22 cellular contexts compared by ENCODE assay signal in the genomic region with DNA sequence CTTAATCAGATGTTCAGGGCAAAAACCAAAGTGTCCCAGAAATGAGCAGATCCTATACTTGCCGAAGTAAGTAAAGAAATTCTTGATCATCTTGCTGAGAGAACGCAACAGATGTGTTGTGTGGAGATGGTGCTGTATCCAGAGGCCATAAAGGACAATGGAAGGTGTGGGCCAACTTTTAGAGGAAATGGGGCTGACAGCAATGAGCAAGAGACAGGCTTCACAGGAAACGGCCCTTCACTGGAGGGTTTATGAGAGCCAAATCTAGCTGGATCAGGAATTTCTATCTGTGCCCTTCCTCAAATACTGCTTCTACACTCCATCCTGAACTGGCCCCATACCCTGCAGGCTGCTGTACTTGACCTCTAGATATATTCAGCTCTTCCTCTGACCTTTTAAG.
DNase-seq lines count a peak whose midpoint lies in the region; ATAC-seq and TF ChIP-seq lines count a peak whose summit lies in the region.
"Had no signal": no experiment of that assay in that cellular context is flagged by ENCODE, and none has a peak within 500 bp of the region (broad histone marks: within the 10 kb centered on the region; RNA-seq: fewer than 3 reads in every experiment).

No MANE protein-coding gene starts in this region.

- no peak overlapping the region for H3K9ac ChIP-seq in IMR-90 (ENCODE audit: low read depth, low read length)
- H3K9ac ChIP-seq: BLaER1 treated with 17β-estradiol and CSF1 and Interleukin-3, amounts not matched to agents 10 nM and 100 nM had no signal

- H2AFZ ChIP-seq in IMR-90 (replicated peaks; ENCODE audit: low read length, poor library complexity), result no peak overlapping the region

- dilution Hi-C loops in IMR-90 (cut with HindIII; ENCODE audit: low sequenced_read_pairs, unreplicated experiment), result no loop called here

- no peak overlapping the region for H3K56ac ChIP-seq in IMR-90 (ENCODE audit: extremely low read depth, insufficient read depth, low read length)

- peaks cover 74% of the 10 kb centered on the region for H3K36me3 Mint-ChIP-seq in activated T-cell treated with anti-CD3 and anti-CD28 coated beads, Interleukin-2, amount 50 U/mL, for 24 hours (ENCODE audit: low read depth)
- peaks cover 74% of the 10 kb centered on the region for H3K36me3 Mint-ChIP-seq in activated T-helper 2 cell treated with anti-CD3 and anti-CD28 coated beads, Interferon-gamma antibody, Interleukin-2, Interleukin-4, amounts not matched to agents 10 μg/mL and 5 μg/mL and 100 μg/mL, durations not matched to agents 14 hours and 24 hours and 36 hours (ENCODE audit: low read depth)

- no peak overlapping the region for H3K14ac ChIP-seq in IMR-90 (replicated peaks; ENCODE audit: low read depth, low read length)

- no peak overlapping the region for H4K5ac ChIP-seq in IMR-90 (ENCODE audit: low read depth, low read length)

- no peak overlapping the region for H2BK120ac ChIP-seq in IMR-90 (ENCODE audit: low read depth, low read length)

- H2AK5ac ChIP-seq in IMR-90 (ENCODE audit: low read depth, low read length), result no peak overlapping the region

- H3K27ac Mint-ChIP-seq in activated T-cell treated with anti-CD3 and anti-CD28 coated beads, Interleukin-2, amount 50 U/mL, for 24 hours, result peak overlapping the region; percentile 20
- H3K27ac Mint-ChIP-seq in activated T-helper 2 cell treated with anti-CD3 and anti-CD28 coated beads, Interferon-gamma antibody, Interleukin-2, Interleukin-4, amounts not matched to agents 10 μg/mL and 5 μg/mL and 100 μg/mL, durations not matched to agents 14 hours and 24 hours and 36 hours, result peak overlapping the region; percentile 49
- H3K27ac Mint-ChIP-seq: CD4-positive, alpha-beta T cell had no signal

- H4K8ac ChIP-seq in IMR-90 (ENCODE audit: low read depth in 2 of 2, low read length in 2 of 2), result no peak overlapping the region

- no peak overlapping the region for H3K23ac ChIP-seq in IMR-90 (ENCODE audit: low read depth, low read length)

- H2BK20ac ChIP-seq in IMR-90 (ENCODE audit: low read depth, low read length), result no peak overlapping the region

- peaks cover 36% of the 10 kb centered on the region for H3K27me3 Mint-ChIP-seq in activated T-cell treated with anti-CD3 and anti-CD28 coated beads, Interleukin-2, amount 50 U/mL, for 24 hours
- no peaks in the 10 kb centered on the region for H3K27me3 Mint-ChIP-seq in activated T-helper 2 cell treated with anti-CD3 and anti-CD28 coated beads, Interferon-gamma antibody, Interleukin-2, Interleukin-4, amounts not matched to agents 10 μg/mL and 5 μg/mL and 100 μg/mL, durations not matched to agents 14 hours and 24 hours and 36 hours (ENCODE audit: low read depth)
- H3K27me3 Mint-ChIP-seq: CD4-positive, alpha-beta T cell had no signal

- no peak overlapping the region for H3K4ac ChIP-seq in IMR-90 (ENCODE audit: low read depth, low read length)

- H4K20me1 ChIP-seq in IMR-90 (ENCODE audit: insufficient read depth, low read length), result no peaks in the 10 kb centered on the region
- H4K20me1 ChIP-seq: BLaER1 treated with 17β-estradiol and CSF1 and Interleukin-3, amounts not matched to agents 10 nM and 100 nM had no signal

- H2BK5ac ChIP-seq in IMR-90 (ENCODE audit: low read depth, low read length, poor library complexity, severe bottlenecking), result peak overlapping the region; percentile 27

- H3K36me3 ChIP-seq in IMR-90 (ENCODE audit: control insufficient read depth, insufficient read depth, low read length), result no peaks in the 10 kb centered on the region; the same call in 1 of the 2 replicates
- H3K36me3 ChIP-seq: BLaER1 treated with 17β-estradiol and CSF1 and Interleukin-3, amounts not matched to agents 10 nM and 100 nM; SJSA1 had no signal

- no peak overlapping the region for H3K4me2 ChIP-seq in IMR-90 (ENCODE audit: low read depth, low read length)
- H3K4me2 ChIP-seq: A549 had no signal

- peaks cover 5 to 32% of the 10 kb centered on the region in 2 experiments; a peak in 2 of 4 replicates for H3K79me1 ChIP-seq in IMR-90 (ENCODE audit: low read depth in 1 of 2, low read length in 2 of 2)

- H3K9me3 Mint-ChIP-seq in activated T-cell treated with anti-CD3 and anti-CD28 coated beads, Interleukin-2, amount 50 U/mL, for 24 hours, result no peaks in the 10 kb centered on the region
- no peaks in the 10 kb centered on the region for H3K9me3 Mint-ChIP-seq in activated T-helper 2 cell treated with anti-CD3 and anti-CD28 coated beads, Interferon-gamma antibody, Interleukin-2, Interleukin-4, amounts not matched to agents 10 μg/mL and 5 μg/mL and 100 μg/mL, durations not matched to agents 14 hours and 24 hours and 36 hours
- H3K9me3 Mint-ChIP-seq: CD4-positive, alpha-beta T cell had no signal

- H3K4me1 Mint-ChIP-seq in activated T-cell treated with anti-CD3 and anti-CD28 coated beads, Interleukin-2, amount 50 U/mL, for 24 hours (ENCODE audit: low read depth), result peaks cover 62% of the 10 kb centered on the region
- H3K4me1 Mint-ChIP-seq in activated T-helper 2 cell treated with anti-CD3 and anti-CD28 coated beads, Interferon-gamma antibody, Interleukin-2, Interleukin-4, amounts not matched to agents 10 μg/mL and 5 μg/mL and 100 μg/mL, durations not matched to agents 14 hours and 24 hours and 36 hours (ENCODE audit: low read depth), result peaks cover 65% of the 10 kb centered on the region

- H3K27me3 ChIP-seq in IMR-90 (ENCODE audit: control insufficient read depth, insufficient read depth, low read length), result no peaks in the 10 kb centered on the region; the same call in none of the 2 replicates
- H3K27me3 ChIP-seq: BLaER1 treated with 17β-estradiol and CSF1 and Interleukin-3, amounts not matched to agents 10 nM and 100 nM; SJSA1 had no signal

- BruUV-seq in IMR-90 (replicated peaks; lab: Mats Ljungman, UMichigan), result no TSS peak

- CTCF ChIA-PET in IMR-90 (lab: Yijun Ruan, JAX), result no interaction called here

- ATAC-seq in IMR-90 (ENCODE audit: low read depth), result no peak
- ATAC-seq: A549, PC-3 had no signal

- no peak for DNase-seq in activated T-cell treated with anti-CD3 and anti-CD28 coated beads, Interleukin-2, amount 50 U/mL, for 24 hours
- no peak for DNase-seq in activated T-cell treated with anti-CD3 and anti-CD28 coated beads, Interleukin-2, amount 50 U/mL, for 48 hours
- no peak for DNase-seq in IMR-90
- DNase-seq in activated T-helper 2 cell treated with anti-CD3 and anti-CD28 coated beads, Interferon-gamma antibody, Interleukin-2, Interleukin-4, amounts not matched to agents 10 μg/mL and 5 μg/mL and 100 μg/mL, durations not matched to agents 14 hours and 24 hours and 36 hours (ENCODE audit: low spot score), result no peak
- peak; percentile 70 to 78 for DNase-seq in lung microvascular endothelial cell (ENCODE audit: low read depth in 2 of 2)
- DNase-seq in GM03348 (ENCODE audit: low spot score), result no peak
- DNase-seq in medulla oblongata (ENCODE audit: extremely low spot score), result no peak
- DNase-seq: AML-193; CD4-positive, alpha-beta T cell; DMS79; EL; GDM1; KBM-7; NCI-H2029; NCI-H446; NCI-H524 treated with DMSO at 0.1 percent for 48 hours; NCI-H774; PC-3; Right ventricle myocardium superior had no signal

- H3K4me1 ChIP-seq in IMR-90 (ENCODE audit: control insufficient read depth, insufficient read depth, low read length), result peaks cover 7% of the 10 kb centered on the region

- POLR2A ChIA-PET in IMR-90 (lab: Charles Lee; ENCODE audit: unreplicated experiment), result no interaction called here

- H3K18ac ChIP-seq in IMR-90 (ENCODE audit: low read depth, low read length), result no peak overlapping the region

- TF ChIP-seq RAD21 in IMR-90 (IDR thresholded peaks at IDR 0.05; ENCODE audit: low read length), result no peak

- no peak for TF ChIP-seq POLR2A in IMR-90 (IDR thresholded peaks at IDR 0.05; ENCODE audit: low read depth, low read length)

- no peak for TF ChIP-seq CTCF in IMR-90 (conservative IDR thresholded peaks at IDR 0.05; ENCODE audit: low read depth, low read length)

- intact Hi-C loops in IMR-90 (cut with micrococcal nuclease), result no loop called here
- intact Hi-C loops in activated T-helper 2 cell treated with anti-CD3 and anti-CD28 coated beads, Interferon-gamma antibody, Interleukin-2, Interleukin-4, amounts not matched to agents 10 μg/mL and 5 μg/mL and 100 μg/mL, durations not matched to agents 14 hours and 24 hours and 36 hours (cut with micrococcal nuclease), result no loop called here

- H2AK9ac ChIP-seq in IMR-90 (replicated peaks; ENCODE audit: low read depth, low read length, poor library complexity), result peak overlapping the region; percentile 10

- H3K27ac ChIP-seq in IMR-90 (ENCODE audit: insufficient read depth, low read length), result no peak overlapping the region
- H3K27ac ChIP-seq: BLaER1 treated with 17β-estradiol and CSF1 and Interleukin-3, amounts not matched to agents 10 nM and 100 nM; SJSA1 had no signal

- peaks cover 4% of the 10 kb centered on the region for H3K9me1 ChIP-seq in IMR-90 (ENCODE audit: insufficient read depth, low read length)

- no peak overlapping the region for H3K4me3 ChIP-seq in IMR-90 (ENCODE audit: insufficient read depth, low read depth, low read length)
- H3K4me3 ChIP-seq: A549; BLaER1 treated with 17β-estradiol and CSF1 and Interleukin-3, amounts not matched to agents 10 nM and 100 nM; SJSA1 had no signal

- no peaks in the 10 kb centered on the region for H3K9me3 ChIP-seq in IMR-90 (ENCODE audit: control insufficient read depth, insufficient read depth, low read length)
- H3K9me3 ChIP-seq: A549, SJSA1 had no signal

- WGBS in IMR-90 (ENCODE audit: extremely low coverage in 2 of 2, insufficient read length in 1 of 2), 2 experiments, result 90% methylated on average over 2 of the region's 3 CpGs; no CpG with 5 or more reads in 1 of the 2 experiments

- no peak overlapping the region for H2BK15ac ChIP-seq in IMR-90 (ENCODE audit: low read depth, low read length)

- in situ Hi-C loops in IMR-90 (cut with MboI; ENCODE audit: low sequenced_read_pairs), result no loop called here

- no peak overlapping the region for H3K4me3 Mint-ChIP-seq in activated T-cell treated with anti-CD3 and anti-CD28 coated beads, Interleukin-2, amount 50 U/mL, for 24 hours
- no peak overlapping the region for H3K4me3 Mint-ChIP-seq in activated T-helper 2 cell treated with anti-CD3 and anti-CD28 coated beads, Interferon-gamma antibody, Interleukin-2, Interleukin-4, amounts not matched to agents 10 μg/mL and 5 μg/mL and 100 μg/mL, durations not matched to agents 14 hours and 24 hours and 36 hours (ENCODE audit: low read depth)
- H3K4me3 Mint-ChIP-seq: CD4-positive, alpha-beta T cell had no signal

- H4K91ac ChIP-seq in IMR-90 (ENCODE audit: insufficient read depth, low read depth, low read length), result no peak overlapping the region

TF ChIP-seq in IMR-90, 13 proteins besides CTCF, POLR2A, EP300 and RAD21 (continues in another document):
- TF ChIP-seq SMC3 (IDR thresholded peaks at IDR 0.05; ENCODE audit: low read depth, low read length), result no peak
- no peak for TF ChIP-seq FOS (IDR thresholded peaks at IDR 0.05; ENCODE audit: low read depth, low read length)
- no peak for TF ChIP-seq USF2 (IDR thresholded peaks at IDR 0.05; ENCODE audit: low read depth, low read length)

Comparison
In these comparisons a context has a peak if more than half of its experiments do, and no peak if none do; other contexts are left out.
1. DNase-seq: peak in lung microvascular endothelial cell (2 of 2); none in activated T-cell treated with anti-CD3 and anti-CD28 coated beads, Interleukin-2, amount 50 U/mL, for 24 hours (single experiment), activated T-cell treated with anti-CD3 and anti-CD28 coated beads, Interleukin-2, amount 50 U/mL, for 48 hours (0 of 2), IMR-90 (single experiment), activated T-helper 2 cell treated with anti-CD3 and anti-CD28 coated beads, Interferon-gamma antibody, Interleukin-2, Interleukin-4, amounts not matched to agents 10 μg/mL and 5 μg/mL and 100 μg/mL, durations not matched to agents 14 hours and 24 hours and 36 hours (single experiment), GM03348 (single experiment) and medulla oblongata (single experiment).